Comparison of ENCODE assay signal across 18 cellular contexts in genomic region chr1:182885591-182885990, GRCh38. TPM values are rescaled to one million over a fixed set of nuclear protein-coding genes. Genes with fewer than 3 reads are reported as not detected.
DNase-seq lines count a peak whose midpoint lies in the region; ATAC-seq, FAIRE-seq and TF ChIP-seq lines count a peak whose summit lies in the region.
"Had no signal": no experiment of that assay in that cellular context is flagged by ENCODE, and none has a peak within 500 bp of the region (broad histone marks: within the 10 kb centered on the region; RNA-seq: fewer than 3 reads in every experiment).

No MANE protein-coding gene starts in this region.

- no peaks in the 10 kb centered on the region for H3K27me3 Mint-ChIP-seq in activated naive CD4-positive, alpha-beta T cell treated with anti-CD3 and anti-CD28 coated beads for 36 hours (ENCODE audit: low read depth)
- H3K27me3 Mint-ChIP-seq in WTC11 (ENCODE audit: low read depth) (no peaks in the 10 kb centered on the region), glutamatergic neuron (ENCODE audit: unreplicated experiment) (peaks cover 1% of the 10 kb centered on the region)
- H3K27me3 Mint-ChIP-seq: B cell; CD4-positive, alpha-beta T cell had no signal

- H3K27ac Mint-ChIP-seq in activated naive CD4-positive, alpha-beta T cell treated with anti-CD3 and anti-CD28 coated beads for 36 hours, result peak overlapping the region; percentile 42
- peak overlapping the region; percentile 36; the same call in 1 of the 2 replicates for H3K27ac Mint-ChIP-seq in WTC11
- peak overlapping the region; percentile 7 for H3K27ac Mint-ChIP-seq in glutamatergic neuron (ENCODE audit: unreplicated experiment)
- H3K27ac Mint-ChIP-seq: B cell; CD4-positive, alpha-beta T cell; HFFc6 had no signal

- peaks cover 81% of the 10 kb centered on the region for H3K36me3 Mint-ChIP-seq in activated naive CD4-positive, alpha-beta T cell treated with anti-CD3 and anti-CD28 coated beads for 36 hours (ENCODE audit: low read depth)
- peaks cover 72% of the 10 kb centered on the region for H3K36me3 Mint-ChIP-seq in WTC11
- H3K36me3 Mint-ChIP-seq in glutamatergic neuron (ENCODE audit: unreplicated experiment), result peaks cover 6% of the 10 kb centered on the region

- intact Hi-C loops in activated naive CD4-positive, alpha-beta T cell treated with anti-CD3 and anti-CD28 coated beads for 36 hours (cut with micrococcal nuclease), result no loop called here

- peaks cover 16% of the 10 kb centered on the region for H3K4me1 Mint-ChIP-seq in activated naive CD4-positive, alpha-beta T cell treated with anti-CD3 and anti-CD28 coated beads for 36 hours (ENCODE audit: low read depth)
- 0 out of 2 replicates have a peak, but pooled peaks cover 5% of the 10 kb centered on the region for H3K4me1 Mint-ChIP-seq in WTC11
- H3K4me1 Mint-ChIP-seq in glutamatergic neuron (ENCODE audit: low read depth, unreplicated experiment), result no peaks in the 10 kb centered on the region

- CTCF ChIA-PET in activated naive CD4-positive, alpha-beta T cell treated with anti-CD3 and anti-CD28 coated beads for 36 hours (lab: Charles Lee), result no interaction called here
- CTCF ChIA-PET in WTC11 (lab: Charles Lee), result no interaction called here

- FAIRE-seq in D721Med (lab: Jason Lieb, UNC), result peak; percentile 56
- FAIRE-seq: G401.6, GM12892, H1 had no signal

- ATAC-seq in WTC11, result no peak
- ATAC-seq in HG02870 (IDR thresholded peaks at IDR 0.05; ENCODE audit: unreplicated experiment), result no peak
- ATAC-seq in GM19351 (IDR thresholded peaks at IDR 0.05; ENCODE audit: unreplicated experiment), result no peak

- no peaks in the 10 kb centered on the region for H3K9me3 Mint-ChIP-seq in activated naive CD4-positive, alpha-beta T cell treated with anti-CD3 and anti-CD28 coated beads for 36 hours
- no peaks in the 10 kb centered on the region for H3K9me3 Mint-ChIP-seq in WTC11
- H3K9me3 Mint-ChIP-seq in glutamatergic neuron (ENCODE audit: unreplicated experiment), result no peaks in the 10 kb centered on the region
- H3K9me3 Mint-ChIP-seq: CD4-positive, alpha-beta T cell; HFFc6 had no signal

- POLR2A ChIA-PET in WTC11 (lab: Charles Lee), result no interaction called here

- no peak for DNase-seq in activated naive CD4-positive, alpha-beta T cell treated with anti-CD3 and anti-CD28 coated beads for 36 hours
- no peak for DNase-seq in activated naive CD4-positive, alpha-beta T cell treated with Interleukin-2 at 50 U/mL for 16 hours
- no peak for DNase-seq in D721Med (ENCODE audit: insufficient read length, low spot score)
- DNase-seq in WTC11 (ENCODE audit: low spot score), result no peak
- DNase-seq in glutamatergic neuron, result no peak
- DNase-seq: C1 segment of cervical spinal cord; CD4-positive, alpha-beta T cell; DMS153; DMS79 treated with DMSO at 0.1 percent for 48 hours; EL; HFFc6; IMR-90 had no signal

- H3K4me3 Mint-ChIP-seq in activated naive CD4-positive, alpha-beta T cell treated with anti-CD3 and anti-CD28 coated beads for 36 hours, result no peak overlapping the region
- H3K4me3 Mint-ChIP-seq in WTC11 (no peak overlapping the region), glutamatergic neuron (ENCODE audit: unreplicated experiment) (no peak overlapping the region)
- H3K4me3 Mint-ChIP-seq: B cell; CD4-positive, alpha-beta T cell; HFFc6 had no signal

- TF ChIP-seq CTCF in D721Med (IDR thresholded peaks at IDR 0.05; ENCODE audit: insufficient read depth, missing control alignments) (no peak), WTC11 (IDR thresholded peaks at IDR 0.05) (no peak), glutamatergic neuron (IDR thresholded peaks at IDR 0.05; ENCODE audit: partially characterized antibody, unreplicated experiment) (no peak)

TF ChIP-seq in WTC11, 78 proteins besides CTCF, POLR2A, EP300 and RAD21:
- TF ChIP-seq CBFB (CRISPR knock-in tag; IDR thresholded peaks at IDR 0.05; ENCODE audit: low read depth) (no peak), CREM (CRISPR knock-in tag; IDR thresholded peaks at IDR 0.05) (no peak)
TF ChIP-seq in WTC11: peak in this region for 0.

RNA-seq across cellular contexts. Expression of gene DHX9, which starts 46.4 kb away (rescaled TPM):
- total RNA-seq in activated naive CD4-positive, alpha-beta T cell treated with anti-CD3 and anti-CD28 coated beads for 36 hours, result 100 to 1,000 TPM; 194 TPM
- total RNA-seq in WTC11 (2021), result 227 to 280 TPM (median 239 TPM) in 3 replicates
- 215 TPM for total RNA-seq in glutamatergic neuron (ENCODE audit: unreplicated experiment)
